ENCODE assay signal across 9 cellular contexts in the genomic region with DNA sequence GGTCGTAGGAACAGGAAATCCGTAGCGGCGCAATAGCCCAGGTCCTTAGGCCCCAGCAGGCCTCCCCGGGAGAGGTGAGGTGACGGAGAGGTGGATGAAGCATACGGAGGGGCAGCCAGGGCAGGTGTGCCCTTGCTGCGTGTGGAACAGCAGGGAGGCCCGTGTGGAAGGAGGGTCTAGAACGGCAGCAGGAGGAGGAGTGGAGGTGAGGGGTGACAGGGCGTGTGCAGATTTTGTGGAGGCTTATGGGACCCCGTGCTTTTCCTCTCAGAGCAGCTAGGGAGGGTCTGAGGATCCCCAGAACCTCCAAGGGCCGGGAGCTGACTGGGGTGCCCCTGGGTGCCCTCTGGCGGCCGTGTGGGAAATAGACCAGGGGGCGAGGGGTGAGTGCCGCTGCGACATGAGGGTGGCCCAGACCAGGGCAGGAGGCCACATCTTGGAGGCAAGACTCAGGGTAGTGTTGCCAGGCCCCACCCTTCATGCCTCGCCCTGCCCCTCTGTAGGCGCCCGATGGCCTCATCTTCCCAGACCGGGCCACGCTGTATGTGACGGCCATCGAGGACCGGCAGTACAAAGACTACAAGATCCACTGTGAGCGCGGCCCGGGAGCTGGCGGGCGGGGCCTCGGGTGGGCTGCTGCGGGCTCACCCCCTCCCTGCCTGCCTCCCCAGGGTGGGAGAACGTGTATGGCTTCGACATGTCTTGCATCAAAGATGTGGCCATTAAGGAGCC. TPM values are rescaled to one million over a fixed set of nuclear protein-coding genes. Genes with fewer than 3 reads are reported as not detected.
DNase-seq lines count a peak whose midpoint lies in the region; ATAC-seq, FAIRE-seq and TF ChIP-seq lines count a peak whose summit lies in the region.
"Had no signal": no experiment of that assay in that cellular context is flagged by ENCODE, and none has a peak within 500 bp of the region (broad histone marks: within the 10 kb centered on the region; RNA-seq: fewer than 3 reads in every experiment).

No MANE protein-coding gene starts in this region.

- peak; percentile 36 for ATAC-seq in left colon
- no peak for ATAC-seq in HG03108 (IDR thresholded peaks at IDR 0.05; ENCODE audit: unreplicated experiment)

- H3K27ac ChIP-seq in C4-2B (no peak overlapping the region), WERI-Rb-1 (no peak overlapping the region), kidney (ENCODE audit: low read depth in 2 of 2, low read length in 2 of 2) (no peak overlapping the region)

- intact Hi-C loops in left colon (cut with DNase I, micrococcal nuclease), result loop anchor here in 1 of 2 donors (2.0 kb wide), 1 partner anchor 76 kb away; no protein-coding TSS in a partner anchor
- intact Hi-C loops in kidney (cut with DNase I), result no loop called here

- DNase-seq in WERI-Rb-1 (no peak), left colon (peak in 1 of 2 donors; percentile 11), kidney (no peak), occipital lobe (lab: John Stamatoyannopoulos, UW) (no peak)
- DNase-seq in activated CD4-positive, CD25-positive, alpha-beta regulatory T cell treated with anti-CD3 and anti-CD28 coated beads, Interleukin-2, amount 50 U/mL, for 72 hours, result no peak
- DNase-seq: stimulated activated CD4-positive, alpha-beta T cell treated with anti-CD3 and anti-CD28 coated beads, Interleukin-4, amount 100 ng/mL, for 1 hour had no signal

- TF ChIP-seq CTCF in C4-2B (conservative IDR thresholded peaks at IDR 0.05) (peak; percentile 83), WERI-Rb-1 (IDR thresholded peaks at IDR 0.05; ENCODE audit: low read depth, low read length) (peak; percentile 54), kidney (IDR thresholded peaks at IDR 0.05; ENCODE audit: borderline replicate concordance, extremely low read depth, insufficient read depth) (no peak)

- H3K9me3 ChIP-seq in WERI-Rb-1 (ENCODE audit: severe bottlenecking) (no peaks in the 10 kb centered on the region), kidney (ENCODE audit: control insufficient read depth in 1 of 2, low read length in 2 of 2) (no peaks in the 10 kb centered on the region)

- H3K36me3 ChIP-seq in WERI-Rb-1 (peaks cover 77% of the 10 kb centered on the region), kidney (ENCODE audit: control insufficient read depth in 1 of 2, insufficient read depth in 2 of 2, low read length in 2 of 2) (peaks cover 22 to 24% of the 10 kb centered on the region in 2 donors)

- peaks cover 6 to 17% of the 10 kb centered on the region in 2 donors for H3K4me1 ChIP-seq in kidney (ENCODE audit: control insufficient read depth in 1 of 2, insufficient read depth in 1 of 2, low read depth in 1 of 2, low read length in 2 of 2)

- H3K4me3 ChIP-seq in WERI-Rb-1 (ENCODE audit: low read depth, low read length), result no peak overlapping the region
- H3K4me3 ChIP-seq in kidney (ENCODE audit: low read length in 2 of 2), result no peak overlapping the region

- FAIRE-seq in kidney (lab: Jason Lieb, UNC), result no peak

- no peak overlapping the region for H3K9ac ChIP-seq in kidney (ENCODE audit: low read length in 2 of 2)

- TF ChIP-seq POLR2A in GM19099 (IDR thresholded peaks at IDR 0.05; ENCODE audit: extremely low read depth, insufficient read length, low read depth), result peak; percentile 15

- no peaks in the 10 kb centered on the region for H3K27me3 ChIP-seq in WERI-Rb-1 (ENCODE audit: insufficient read depth, low read depth, severe bottlenecking)

RNA-seq across cellular contexts. Expression of a gene that starts 5.0 kb away (rescaled TPM):
- total RNA-seq in left colon (1 to 10 TPM in 1 of 2 donors, under 1 TPM in 1; 0.98 to 1.1 TPM), kidney (2.1 TPM), occipital lobe (0.78 TPM)
- polyA plus RNA-seq in kidney (ENCODE audit: insufficient read depth, low read depth, low replicate concordance), result 0.60 TPM

RNA-seq across cellular contexts. Expression of a gene that starts 6.5 kb away (rescaled TPM):
- total RNA-seq in left colon (1 to 10 TPM; 1.5 to 2.0 TPM), kidney (6.0 TPM), occipital lobe (42.1 TPM)
- 2.6 TPM for polyA plus RNA-seq in kidney (ENCODE audit: insufficient read depth, low read depth, low replicate concordance)

RNA-seq across cellular contexts. Expression of a gene that starts 7.3 kb away (rescaled TPM):
- total RNA-seq in left colon (10 to 100 TPM; 66.7 to 83.9 TPM), kidney (119 TPM), occipital lobe (177 TPM)
- 131 TPM for polyA plus RNA-seq in kidney (ENCODE audit: insufficient read depth, low read depth, low replicate concordance)

RNA-seq across cellular contexts. Expression of a gene that starts 18.7 kb away (rescaled TPM):
- total RNA-seq in left colon (10 to 100 TPM; 13.8 to 14.9 TPM), kidney (14.4 TPM), occipital lobe (not detected)
- 13.5 TPM for polyA plus RNA-seq in kidney (ENCODE audit: insufficient read depth, low read depth, low replicate concordance)

RNA-seq across cellular contexts. Expression of a gene that starts 18.8 kb away (rescaled TPM):
- total RNA-seq in left colon (10 to 100 TPM; 69.0 to 83.1 TPM), kidney (84.9 TPM), occipital lobe (8.1 TPM)
- 64.5 TPM for polyA plus RNA-seq in kidney (ENCODE audit: insufficient read depth, low read depth, low replicate concordance)
